In the genomic region with DNA sequence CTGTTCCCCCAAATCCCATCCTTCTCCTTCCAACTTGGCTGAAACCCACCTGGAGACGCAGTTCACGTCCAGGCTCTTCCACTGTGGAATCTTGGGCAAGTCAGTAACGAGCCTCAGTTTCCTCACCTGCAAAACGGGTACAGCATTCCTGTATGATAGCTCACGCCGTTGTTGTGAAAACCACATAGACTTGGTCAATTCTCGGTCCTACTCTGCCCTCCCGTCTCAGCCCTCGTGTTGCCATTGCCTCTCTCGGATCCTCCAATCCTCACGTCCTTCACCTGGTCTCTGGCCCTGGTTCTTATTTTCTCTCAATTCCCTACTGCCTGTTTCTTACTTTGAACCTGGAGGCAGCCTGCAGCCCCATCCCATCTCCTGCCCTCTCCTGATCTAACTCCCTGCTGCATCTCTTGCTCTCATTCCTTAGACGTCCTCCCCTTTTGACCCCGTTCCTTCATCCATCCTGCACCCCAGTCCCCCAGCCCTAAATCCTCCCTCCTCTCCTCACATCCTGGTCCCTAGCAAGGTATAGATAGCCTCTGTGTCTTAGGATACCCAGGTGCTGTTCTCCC, we compare ENCODE assay signal across 1 cellular context.
TF ChIP-seq lines count a peak whose summit lies in the region.

No MANE protein-coding gene starts in this region.

TF ChIP-seq in HEK293, 187 proteins besides CTCF, POLR2A, EP300 and RAD21 (continued from another document and continues in another):
- no peak for TF ChIP-seq HOXD13 (CRISPR knock-in tag; IDR thresholded peaks at IDR 0.05; ENCODE audit: borderline replicate concordance)
- no peak for TF ChIP-seq ZBTB7A (tag by site-specific recombination; IDR thresholded peaks at IDR 0.05; ENCODE audit: low read depth)
- TF ChIP-seq SP7 (tag by site-specific recombination; IDR thresholded peaks at IDR 0.05) = no peak
- no peak for TF ChIP-seq ZFP41 (tag by site-specific recombination; IDR thresholded peaks at IDR 0.05; ENCODE audit: borderline replicate concordance)
- TF ChIP-seq, protein P1, sequence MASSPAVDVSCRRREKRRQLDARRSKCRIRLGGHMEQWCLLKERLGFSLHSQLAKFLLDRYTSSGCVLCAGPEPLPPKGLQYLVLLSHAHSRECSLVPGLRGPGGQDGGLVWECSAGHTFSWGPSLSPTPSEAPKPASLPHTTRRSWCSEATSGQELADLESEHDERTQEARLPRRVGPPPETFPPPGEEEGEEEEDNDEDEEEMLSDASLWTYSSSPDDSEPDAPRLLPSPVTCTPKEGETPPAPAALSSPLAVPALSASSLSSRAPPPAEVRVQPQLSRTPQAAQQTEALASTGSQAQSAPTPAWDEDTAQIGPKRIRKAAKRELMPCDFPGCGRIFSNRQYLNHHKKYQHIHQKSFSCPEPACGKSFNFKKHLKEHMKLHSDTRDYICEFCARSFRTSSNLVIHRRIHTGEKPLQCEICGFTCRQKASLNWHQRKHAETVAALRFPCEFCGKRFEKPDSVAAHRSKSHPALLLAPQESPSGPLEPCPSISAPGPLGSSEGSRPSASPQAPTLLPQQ (tag by site-specific recombination; IDR thresholded peaks at IDR 0.05) = no peak
- TF ChIP-seq, protein P2, sequence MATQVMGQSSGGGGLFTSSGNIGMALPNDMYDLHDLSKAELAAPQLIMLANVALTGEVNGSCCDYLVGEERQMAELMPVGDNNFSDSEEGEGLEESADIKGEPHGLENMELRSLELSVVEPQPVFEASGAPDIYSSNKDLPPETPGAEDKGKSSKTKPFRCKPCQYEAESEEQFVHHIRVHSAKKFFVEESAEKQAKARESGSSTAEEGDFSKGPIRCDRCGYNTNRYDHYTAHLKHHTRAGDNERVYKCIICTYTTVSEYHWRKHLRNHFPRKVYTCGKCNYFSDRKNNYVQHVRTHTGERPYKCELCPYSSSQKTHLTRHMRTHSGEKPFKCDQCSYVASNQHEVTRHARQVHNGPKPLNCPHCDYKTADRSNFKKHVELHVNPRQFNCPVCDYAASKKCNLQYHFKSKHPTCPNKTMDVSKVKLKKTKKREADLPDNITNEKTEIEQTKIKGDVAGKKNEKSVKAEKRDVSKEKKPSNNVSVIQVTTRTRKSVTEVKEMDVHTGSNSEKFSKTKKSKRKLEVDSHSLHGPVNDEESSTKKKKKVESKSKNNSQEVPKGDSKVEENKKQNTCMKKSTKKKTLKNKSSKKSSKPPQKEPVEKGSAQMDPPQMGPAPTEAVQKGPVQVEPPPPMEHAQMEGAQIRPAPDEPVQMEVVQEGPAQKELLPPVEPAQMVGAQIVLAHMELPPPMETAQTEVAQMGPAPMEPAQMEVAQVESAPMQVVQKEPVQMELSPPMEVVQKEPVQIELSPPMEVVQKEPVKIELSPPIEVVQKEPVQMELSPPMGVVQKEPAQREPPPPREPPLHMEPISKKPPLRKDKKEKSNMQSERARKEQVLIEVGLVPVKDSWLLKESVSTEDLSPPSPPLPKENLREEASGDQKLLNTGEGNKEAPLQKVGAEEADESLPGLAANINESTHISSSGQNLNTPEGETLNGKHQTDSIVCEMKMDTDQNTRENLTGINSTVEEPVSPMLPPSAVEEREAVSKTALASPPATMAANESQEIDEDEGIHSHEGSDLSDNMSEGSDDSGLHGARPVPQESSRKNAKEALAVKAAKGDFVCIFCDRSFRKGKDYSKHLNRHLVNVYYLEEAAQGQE (tag by site-specific recombination; IDR thresholded peaks at IDR 0.05) = peak; percentile 70
- TF ChIP-seq, protein P3, sequence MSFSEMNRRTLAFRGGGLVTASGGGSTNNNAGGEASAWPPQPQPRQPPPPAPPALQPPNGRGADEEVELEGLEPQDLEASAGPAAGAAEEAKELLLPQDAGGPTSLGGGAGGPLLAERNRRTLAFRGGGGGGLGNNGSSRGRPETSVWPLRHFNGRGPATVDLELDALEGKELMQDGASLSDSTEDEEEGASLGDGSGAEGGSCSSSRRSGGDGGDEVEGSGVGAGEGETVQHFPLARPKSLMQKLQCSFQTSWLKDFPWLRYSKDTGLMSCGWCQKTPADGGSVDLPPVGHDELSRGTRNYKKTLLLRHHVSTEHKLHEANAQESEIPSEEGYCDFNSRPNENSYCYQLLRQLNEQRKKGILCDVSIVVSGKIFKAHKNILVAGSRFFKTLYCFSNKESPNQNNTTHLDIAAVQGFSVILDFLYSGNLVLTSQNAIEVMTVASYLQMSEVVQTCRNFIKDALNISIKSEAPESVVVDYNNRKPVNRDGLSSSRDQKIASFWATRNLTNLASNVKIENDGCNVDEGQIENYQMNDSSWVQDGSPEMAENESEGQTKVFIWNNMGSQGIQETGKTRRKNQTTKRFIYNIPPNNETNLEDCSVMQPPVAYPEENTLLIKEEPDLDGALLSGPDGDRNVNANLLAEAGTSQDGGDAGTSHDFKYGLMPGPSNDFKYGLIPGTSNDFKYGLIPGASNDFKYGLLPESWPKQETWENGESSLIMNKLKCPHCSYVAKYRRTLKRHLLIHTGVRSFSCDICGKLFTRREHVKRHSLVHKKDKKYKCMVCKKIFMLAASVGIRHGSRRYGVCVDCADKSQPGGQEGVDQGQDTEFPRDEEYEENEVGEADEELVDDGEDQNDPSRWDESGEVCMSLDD (tag by site-specific recombination; IDR thresholded peaks at IDR 0.05) = 0 out of 2 replicates have a peak, but pooled peaks have one; percentile 43
- no peak for TF ChIP-seq SETDB1 (IDR thresholded peaks at IDR 0.05; ENCODE audit: insufficient read length, low read length)
- TF ChIP-seq SCRT1 (tag by site-specific recombination; IDR thresholded peaks at IDR 0.05; ENCODE audit: borderline replicate concordance) = no peak
- TF ChIP-seq, protein P4, sequence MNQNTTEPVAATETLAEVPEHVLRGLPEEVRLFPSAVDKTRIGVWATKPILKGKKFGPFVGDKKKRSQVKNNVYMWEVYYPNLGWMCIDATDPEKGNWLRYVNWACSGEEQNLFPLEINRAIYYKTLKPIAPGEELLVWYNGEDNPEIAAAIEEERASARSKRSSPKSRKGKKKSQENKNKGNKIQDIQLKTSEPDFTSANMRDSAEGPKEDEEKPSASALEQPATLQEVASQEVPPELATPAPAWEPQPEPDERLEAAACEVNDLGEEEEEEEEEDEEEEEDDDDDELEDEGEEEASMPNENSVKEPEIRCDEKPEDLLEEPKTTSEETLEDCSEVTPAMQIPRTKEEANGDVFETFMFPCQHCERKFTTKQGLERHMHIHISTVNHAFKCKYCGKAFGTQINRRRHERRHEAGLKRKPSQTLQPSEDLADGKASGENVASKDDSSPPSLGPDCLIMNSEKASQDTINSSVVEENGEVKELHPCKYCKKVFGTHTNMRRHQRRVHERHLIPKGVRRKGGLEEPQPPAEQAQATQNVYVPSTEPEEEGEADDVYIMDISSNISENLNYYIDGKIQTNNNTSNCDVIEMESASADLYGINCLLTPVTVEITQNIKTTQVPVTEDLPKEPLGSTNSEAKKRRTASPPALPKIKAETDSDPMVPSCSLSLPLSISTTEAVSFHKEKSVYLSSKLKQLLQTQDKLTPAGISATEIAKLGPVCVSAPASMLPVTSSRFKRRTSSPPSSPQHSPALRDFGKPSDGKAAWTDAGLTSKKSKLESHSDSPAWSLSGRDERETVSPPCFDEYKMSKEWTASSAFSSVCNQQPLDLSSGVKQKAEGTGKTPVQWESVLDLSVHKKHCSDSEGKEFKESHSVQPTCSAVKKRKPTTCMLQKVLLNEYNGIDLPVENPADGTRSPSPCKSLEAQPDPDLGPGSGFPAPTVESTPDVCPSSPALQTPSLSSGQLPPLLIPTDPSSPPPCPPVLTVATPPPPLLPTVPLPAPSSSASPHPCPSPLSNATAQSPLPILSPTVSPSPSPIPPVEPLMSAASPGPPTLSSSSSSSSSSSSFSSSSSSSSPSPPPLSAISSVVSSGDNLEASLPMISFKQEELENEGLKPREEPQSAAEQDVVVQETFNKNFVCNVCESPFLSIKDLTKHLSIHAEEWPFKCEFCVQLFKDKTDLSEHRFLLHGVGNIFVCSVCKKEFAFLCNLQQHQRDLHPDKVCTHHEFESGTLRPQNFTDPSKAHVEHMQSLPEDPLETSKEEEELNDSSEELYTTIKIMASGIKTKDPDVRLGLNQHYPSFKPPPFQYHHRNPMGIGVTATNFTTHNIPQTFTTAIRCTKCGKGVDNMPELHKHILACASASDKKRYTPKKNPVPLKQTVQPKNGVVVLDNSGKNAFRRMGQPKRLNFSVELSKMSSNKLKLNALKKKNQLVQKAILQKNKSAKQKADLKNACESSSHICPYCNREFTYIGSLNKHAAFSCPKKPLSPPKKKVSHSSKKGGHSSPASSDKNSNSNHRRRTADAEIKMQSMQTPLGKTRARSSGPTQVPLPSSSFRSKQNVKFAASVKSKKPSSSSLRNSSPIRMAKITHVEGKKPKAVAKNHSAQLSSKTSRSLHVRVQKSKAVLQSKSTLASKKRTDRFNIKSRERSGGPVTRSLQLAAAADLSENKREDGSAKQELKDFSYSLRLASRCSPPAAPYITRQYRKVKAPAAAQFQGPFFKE (tag by site-specific recombination; IDR thresholded peaks at IDR 0.05; ENCODE audit: borderline replicate concordance) = no peak
- 0 out of 2 replicates have a peak, but pooled peaks have one; percentile 5 for TF ChIP-seq BCL11B (tag by site-specific recombination; IDR thresholded peaks at IDR 0.05; ENCODE audit: low read depth)
- no peak for TF ChIP-seq REPIN1 (tag by site-specific recombination; IDR thresholded peaks at IDR 0.05; ENCODE audit: low read depth)
- TF ChIP-seq ZNF202 (tag by site-specific recombination; IDR thresholded peaks at IDR 0.05; ENCODE audit: borderline replicate concordance) = no peak
- TF ChIP-seq, protein P5, sequence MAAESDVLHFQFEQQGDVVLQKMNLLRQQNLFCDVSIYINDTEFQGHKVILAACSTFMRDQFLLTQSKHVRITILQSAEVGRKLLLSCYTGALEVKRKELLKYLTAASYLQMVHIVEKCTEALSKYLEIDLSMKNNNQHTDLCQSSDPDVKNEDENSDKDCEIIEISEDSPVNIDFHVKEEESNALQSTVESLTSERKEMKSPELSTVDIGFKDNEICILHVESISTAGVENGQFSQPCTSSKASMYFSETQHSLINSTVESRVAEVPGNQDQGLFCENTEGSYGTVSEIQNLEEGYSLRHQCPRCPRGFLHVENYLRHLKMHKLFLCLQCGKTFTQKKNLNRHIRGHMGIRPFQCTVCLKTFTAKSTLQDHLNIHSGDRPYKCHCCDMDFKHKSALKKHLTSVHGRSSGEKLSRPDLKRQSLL (tag by site-specific recombination; IDR thresholded peaks at IDR 0.05) = no peak
- TF ChIP-seq SP3 (tag by site-specific recombination; IDR thresholded peaks at IDR 0.05) = no peak
- TF ChIP-seq ZNF157 (tag by site-specific recombination; IDR thresholded peaks at IDR 0.05) = no peak
- no peak for TF ChIP-seq ZSCAN16 (tag by site-specific recombination; IDR thresholded peaks at IDR 0.05)
- TF ChIP-seq, protein P6, sequence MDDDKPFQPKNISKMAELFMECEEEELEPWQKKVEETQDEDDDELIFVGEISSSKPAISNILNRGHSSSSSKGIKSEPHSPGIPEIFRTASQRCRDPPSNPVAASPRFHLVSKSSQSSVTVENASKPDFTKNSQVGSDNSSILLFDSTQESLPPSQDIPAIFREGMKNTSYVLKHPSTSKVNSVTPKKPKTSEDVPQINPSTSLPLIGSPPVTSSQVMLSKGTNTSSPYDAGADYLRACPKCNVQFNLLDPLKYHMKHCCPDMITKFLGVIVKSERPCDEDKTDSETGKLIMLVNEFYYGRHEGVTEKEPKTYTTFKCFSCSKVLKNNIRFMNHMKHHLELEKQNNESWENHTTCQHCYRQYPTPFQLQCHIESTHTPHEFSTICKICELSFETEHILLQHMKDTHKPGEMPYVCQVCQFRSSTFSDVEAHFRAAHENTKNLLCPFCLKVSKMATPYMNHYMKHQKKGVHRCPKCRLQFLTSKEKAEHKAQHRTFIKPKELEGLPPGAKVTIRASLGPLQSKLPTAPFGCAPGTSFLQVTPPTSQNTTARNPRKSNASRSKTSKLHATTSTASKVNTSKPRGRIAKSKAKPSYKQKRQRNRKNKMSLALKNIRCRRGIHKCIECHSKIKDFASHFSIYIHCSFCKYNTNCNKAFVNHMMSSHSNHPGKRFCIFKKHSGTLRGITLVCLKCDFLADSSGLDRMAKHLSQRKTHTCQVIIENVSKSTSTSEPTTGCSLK (tag by site-specific recombination; IDR thresholded peaks at IDR 0.05) = no peak
- TF ChIP-seq ZNF114 (tag by site-specific recombination; IDR thresholded peaks at IDR 0.05) = no peak
- TF ChIP-seq TCF7L2 (IDR thresholded peaks at IDR 0.05; ENCODE audit: borderline replicate concordance, low read depth, low read length) = no peak
- TF ChIP-seq ZNF416 (tag by site-specific recombination; IDR thresholded peaks at IDR 0.05) = no peak
- TF ChIP-seq, protein P7, sequence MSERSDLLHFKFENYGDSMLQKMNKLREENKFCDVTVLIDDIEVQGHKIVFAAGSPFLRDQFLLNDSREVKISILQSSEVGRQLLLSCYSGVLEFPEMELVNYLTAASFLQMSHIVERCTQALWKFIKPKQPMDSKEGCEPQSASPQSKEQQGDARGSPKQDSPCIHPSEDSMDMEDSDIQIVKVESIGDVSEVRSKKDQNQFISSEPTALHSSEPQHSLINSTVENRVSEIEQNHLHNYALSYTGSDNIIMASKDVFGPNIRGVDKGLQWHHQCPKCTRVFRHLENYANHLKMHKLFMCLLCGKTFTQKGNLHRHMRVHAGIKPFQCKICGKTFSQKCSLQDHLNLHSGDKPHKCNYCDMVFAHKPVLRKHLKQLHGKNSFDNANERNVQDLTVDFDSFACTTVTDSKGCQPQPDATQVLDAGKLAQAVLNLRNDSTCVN (tag by site-specific recombination; optimal IDR thresholded peaks at IDR 0.05) = peak; percentile 9
- TF ChIP-seq ZNF596 (tag by site-specific recombination; IDR thresholded peaks at IDR 0.05) = no peak
- no peak for TF ChIP-seq ZNF521 (tag by site-specific recombination; IDR thresholded peaks at IDR 0.05)
- TF ChIP-seq ZNF624 (tag by site-specific recombination; IDR thresholded peaks at IDR 0.05) = no peak
- TF ChIP-seq, protein P8, sequence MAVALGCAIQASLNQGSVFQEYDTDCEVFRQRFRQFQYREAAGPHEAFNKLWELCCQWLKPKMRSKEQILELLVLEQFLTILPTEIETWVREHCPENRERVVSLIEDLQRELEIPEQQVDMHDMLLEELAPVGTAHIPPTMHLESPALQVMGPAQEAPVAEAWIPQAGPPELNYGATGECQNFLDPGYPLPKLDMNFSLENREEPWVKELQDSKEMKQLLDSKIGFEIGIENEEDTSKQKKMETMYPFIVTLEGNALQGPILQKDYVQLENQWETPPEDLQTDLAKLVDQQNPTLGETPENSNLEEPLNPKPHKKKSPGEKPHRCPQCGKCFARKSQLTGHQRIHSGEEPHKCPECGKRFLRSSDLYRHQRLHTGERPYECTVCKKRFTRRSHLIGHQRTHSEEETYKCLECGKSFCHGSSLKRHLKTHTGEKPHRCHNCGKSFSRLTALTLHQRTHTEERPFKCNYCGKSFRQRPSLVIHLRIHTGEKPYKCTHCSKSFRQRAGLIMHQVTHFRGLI (tag by site-specific recombination; IDR thresholded peaks at IDR 0.05) = no peak
- TF ChIP-seq, protein P9, sequence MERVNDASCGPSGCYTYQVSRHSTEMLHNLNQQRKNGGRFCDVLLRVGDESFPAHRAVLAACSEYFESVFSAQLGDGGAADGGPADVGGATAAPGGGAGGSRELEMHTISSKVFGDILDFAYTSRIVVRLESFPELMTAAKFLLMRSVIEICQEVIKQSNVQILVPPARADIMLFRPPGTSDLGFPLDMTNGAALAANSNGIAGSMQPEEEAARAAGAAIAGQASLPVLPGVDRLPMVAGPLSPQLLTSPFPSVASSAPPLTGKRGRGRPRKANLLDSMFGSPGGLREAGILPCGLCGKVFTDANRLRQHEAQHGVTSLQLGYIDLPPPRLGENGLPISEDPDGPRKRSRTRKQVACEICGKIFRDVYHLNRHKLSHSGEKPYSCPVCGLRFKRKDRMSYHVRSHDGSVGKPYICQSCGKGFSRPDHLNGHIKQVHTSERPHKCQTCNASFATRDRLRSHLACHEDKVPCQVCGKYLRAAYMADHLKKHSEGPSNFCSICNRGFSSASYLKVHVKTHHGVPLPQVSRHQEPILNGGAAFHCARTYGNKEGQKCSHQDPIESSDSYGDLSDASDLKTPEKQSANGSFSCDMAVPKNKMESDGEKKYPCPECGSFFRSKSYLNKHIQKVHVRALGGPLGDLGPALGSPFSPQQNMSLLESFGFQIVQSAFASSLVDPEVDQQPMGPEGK (tag by site-specific recombination; IDR thresholded peaks at IDR 0.05) = no peak
- no peak for TF ChIP-seq ZBTB1 (tag by site-specific recombination; IDR thresholded peaks at IDR 0.05)
- no peak for TF ChIP-seq KLF16 (tag by site-specific recombination; IDR thresholded peaks at IDR 0.05)
- no peak; the same call in 1 of the 2 replicates for TF ChIP-seq ZNF10 (tag by site-specific recombination; IDR thresholded peaks at IDR 0.05)
